Comparison of ENCODE assay signal across 10 cellular contexts in the genomic region with DNA sequence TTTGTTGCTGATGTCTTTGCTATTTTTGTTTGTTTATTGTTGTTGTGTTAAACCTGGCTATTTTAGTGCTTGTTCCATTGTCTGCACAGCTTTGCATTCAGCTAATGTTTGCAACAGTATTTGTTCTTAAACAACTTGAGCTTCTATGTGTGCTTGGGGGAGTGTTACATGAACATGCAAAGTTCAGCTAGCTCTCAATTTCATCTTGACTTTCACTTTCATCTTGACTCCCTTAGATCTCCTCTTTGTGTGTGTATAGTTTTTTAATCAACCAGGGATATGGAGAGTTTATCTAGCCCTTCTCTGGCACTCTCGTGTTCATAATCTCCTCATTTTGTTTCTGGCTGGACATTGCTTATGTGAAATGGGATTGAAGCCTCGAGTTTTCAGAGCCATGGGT.
DNase-seq lines count a peak whose midpoint lies in the region; ATAC-seq and TF ChIP-seq lines count a peak whose summit lies in the region.
"Had no signal": no experiment of that assay in that cellular context is flagged by ENCODE, and none has a peak within 500 bp of the region (broad histone marks: within the 10 kb centered on the region; RNA-seq: fewer than 3 reads in every experiment).

No MANE protein-coding gene starts in this region.

- H3K36me3 Mint-ChIP-seq in mesothelial cell of epicardium: no peaks in the 10 kb centered on the region

- in situ Hi-C loops in ACHN (cut with HindIII; ENCODE audit: low pct_ligation_motif_present, low pct_unique_long_range_greater_than_20kb, low sequenced_read_pairs): no loop called here

- H3K4me3 Mint-ChIP-seq in mesothelial cell of epicardium: no peak overlapping the region

- H3K27ac Mint-ChIP-seq in mesothelial cell of epicardium: peak overlapping the region; percentile 2

- DNase-seq in mesothelial cell of epicardium (ENCODE audit: low spot score in 2 of 2, unreplicated experiment in 2 of 2) (no peak), left ventricle myocardium superior (no peak), lower leg skin (ENCODE audit: low spot score in 2 of 2) (no peak), ACHN (no peak)
- DNase-seq in NK-92 treated with Interleukin-12 subunit alpha and Interleukin-12 subunit beta, amount 100 ng/mL, for 24 hours (lab: John Stamatoyannopoulos, UW): no peak
- DNase-seq: transverse colon had no signal

- no peak for TF ChIP-seq CTCF in mesothelial cell of epicardium (IDR thresholded peaks at IDR 0.05; ENCODE audit: unreplicated experiment)
- TF ChIP-seq CTCF in lower leg skin (IDR thresholded peaks at IDR 0.05): no peak

- ATAC-seq in GM18858 (IDR thresholded peaks at IDR 0.05; ENCODE audit: unreplicated experiment): peak; percentile 98
- peak; percentile 96 for ATAC-seq in GM21737 (IDR thresholded peaks at IDR 0.05; ENCODE audit: unreplicated experiment)
- ATAC-seq in HG03565 (IDR thresholded peaks at IDR 0.05; ENCODE audit: unreplicated experiment): peak; percentile 99
- ATAC-seq in left ventricle myocardium superior: no peak

- intact Hi-C loops in left ventricle myocardium superior (cut with micrococcal nuclease) (no loop called here), lower leg skin (cut with DNase I; ENCODE audit: low total_unique reads) (no loop called here)

- no peak overlapping the region for H3K4me3 ChIP-seq in lower leg skin (ENCODE audit: low read depth, poor library complexity, severe bottlenecking)
- H3K4me3 ChIP-seq: HAP-1, transverse colon had no signal

- H3K4me1 Mint-ChIP-seq in mesothelial cell of epicardium: peaks cover 9% of the 10 kb centered on the region

- TF ChIP-seq POLR2A in lower leg skin (IDR thresholded peaks at IDR 0.05): no peak

- H3K9me3 Mint-ChIP-seq in mesothelial cell of epicardium: peaks cover 34% of the 10 kb centered on the region

- H3K27me3 Mint-ChIP-seq in mesothelial cell of epicardium (ENCODE audit: low read depth): no peaks in the 10 kb centered on the region

- WGBS in lower leg skin, 2 donors: 43 to 64% methylated on average over 2 of the region's 2 CpGs
